8 cellular contexts compared by ENCODE assay signal in genomic region chr6:13711726-13712484, GRCh38. TPM values are rescaled to one million over a fixed set of nuclear protein-coding genes. Genes with fewer than 3 reads are reported as not detected.
DNase-seq lines count a peak whose midpoint lies in the region; ATAC-seq and TF ChIP-seq lines count a peak whose summit lies in the region.

TSS of gene RANBP9 (minus strand) at chr6:13711835. CDS start at chr6:13711505, 330 bp downstream.

- H3K4me2 ChIP-seq in PC-9, result peak within 1 kb of the TSS; percentile 98

- TF ChIP-seq CTCF in PC-9 (conservative IDR thresholded peaks at IDR 0.05), result no peak

- ATAC-seq in GM21576 (IDR thresholded peaks at IDR 0.05; ENCODE audit: unreplicated experiment) (peak; percentile 72), esophagus mucosa (peak; percentile 93)
- ATAC-seq in activated T-cell treated with anti-CD3 and anti-CD28 coated beads, Interleukin-2, amount 50 U/mL, for 4 hours, result peak; percentile 79 to 82

- H3K4me1 Mint-ChIP-seq in activated T-cell treated with anti-CD3 and anti-CD28 coated beads, Interleukin-2, amount 50 U/mL, for 4 hours (ENCODE audit: low read depth), result peaks cover 56% of the 10 kb centered on the region

- peaks cover 36% of the 10 kb centered on the region for H4K20me1 ChIP-seq in PC-9 (ENCODE audit: insufficient read depth)

- H3K27me3 Mint-ChIP-seq in activated T-cell treated with anti-CD3 and anti-CD28 coated beads, Interleukin-2, amount 50 U/mL, for 4 hours (ENCODE audit: low read depth), result no peaks in the 10 kb centered on the region

- H3K27ac ChIP-seq in PC-9 (peak within 1 kb of the TSS; percentile 83), muscle layer of duodenum (ENCODE audit: low read length) (peak within 1 kb of the TSS; percentile 98)

- peaks cover 44% of the 10 kb centered on the region for H3K79me2 ChIP-seq in PC-9 (ENCODE audit: low read depth)

- H3K4me1 ChIP-seq in PC-9 (replicated peaks; ENCODE audit: insufficient read depth) (peaks cover 56% of the 10 kb centered on the region), muscle layer of duodenum (ENCODE audit: control insufficient read depth in 1 of 2, insufficient read depth in 2 of 2, low read length in 2 of 2) (peaks cover 6 to 18% of the 10 kb centered on the region in 2 donors)

- no peaks in the 10 kb centered on the region for H3K36me3 Mint-ChIP-seq in activated T-cell treated with anti-CD3 and anti-CD28 coated beads, Interleukin-2, amount 50 U/mL, for 4 hours (ENCODE audit: insufficient read depth)

- H3K36me3 ChIP-seq in PC-9 (ENCODE audit: low read depth) (peaks cover 5% of the 10 kb centered on the region; the same call in 1 of the 2 replicates), muscle layer of duodenum (ENCODE audit: control insufficient read depth in 1 of 2, insufficient read depth in 2 of 2, low read length in 2 of 2) (peaks cover 0 to 6% of the 10 kb centered on the region in 2 donors)

- H3K27me3 ChIP-seq in PC-9 (ENCODE audit: insufficient read depth, low read depth) (no peaks in the 10 kb centered on the region), muscle layer of duodenum (ENCODE audit: low read depth, low read length) (no peaks in the 10 kb centered on the region)

- no peaks in the 10 kb centered on the region for H3K9me2 ChIP-seq in PC-9 (ENCODE audit: insufficient read depth)

- DNase-seq in DMS153 treated with DMSO at 0.1 percent for 48 hours (lab: John Stamatoyannopoulos, UW; ENCODE audit: unreplicated experiment), result peak; percentile 31
- DNase-seq in PC-9, result peak; percentile 61 to 93
- peak; percentile 84 for DNase-seq in activated T-cell treated with anti-CD3 and anti-CD28 coated beads, Interleukin-2, amount 50 U/mL, for 4 hours
- DNase-seq in stimulated activated CD8-positive, alpha-beta memory T cell treated with anti-CD3 and anti-CD28 coated beads, Interleukin-7, amount 100 ng/mL, for 4 hours (ENCODE audit: low read depth in 2 of 2), result peak; percentile 77 to 89

- no TSS peak for BruUV-seq in PC-9 (replicated peaks; lab: Mats Ljungman, UMichigan)

- CTCF ChIA-PET in PC-9 (lab: Charles Lee), result interaction anchor here (0.6 to 1.2 kb wide), 2 partner anchors 83 to 92 kb away, joined by 3 to 22 read pairs; no protein-coding TSS in a partner anchor

- peak within 1 kb of the TSS; percentile 87 for H3K4me3 ChIP-seq in PC-9
- peak within 1 kb of the TSS; percentile 93 to 96 for H3K4me3 ChIP-seq in muscle layer of duodenum (ENCODE audit: low read depth in 1 of 2, low read length in 2 of 2)

- TF ChIP-seq RAD21 in Ishikawa (IDR thresholded peaks at IDR 0.05; ENCODE audit: low read depth), result no peak; the same call in 1 of the 2 replicates

- intact Hi-C loops in PC-9 (cut with micrococcal nuclease; ENCODE audit: unreplicated experiment), result loop anchor here (1.0 to 10.0 kb wide), 6 partner anchors 12 to 163 kb away; partner anchors contain the start of gene MCUR1

- H3K9me3 Mint-ChIP-seq in activated T-cell treated with anti-CD3 and anti-CD28 coated beads, Interleukin-2, amount 50 U/mL, for 4 hours, result peaks cover 3% of the 10 kb centered on the region

- H3K9me3 ChIP-seq in PC-9 (ENCODE audit: insufficient read depth, low read depth) (no peaks in the 10 kb centered on the region), muscle layer of duodenum (ENCODE audit: control insufficient read depth in 1 of 2, low read length in 2 of 2) (no peaks in the 10 kb centered on the region)

- peak within 1 kb of the TSS; percentile 99 for H3K4me3 Mint-ChIP-seq in activated T-cell treated with anti-CD3 and anti-CD28 coated beads, Interleukin-2, amount 50 U/mL, for 4 hours

- POLR2A ChIA-PET in PC-9 (lab: Charles Lee; ENCODE audit: unreplicated experiment), result interaction anchor here (0.7 to 0.9 kb wide), 5 partner anchors 13 to 305 kb away, joined by 3 to 25 read pairs (median 6); partner anchors contain the start of gene NOL7

- H2AFZ ChIP-seq in PC-9, result peak within 1 kb of the TSS; percentile 87

- no peak for TF ChIP-seq EP300 in Ishikawa (IDR thresholded peaks at IDR 0.05; ENCODE audit: borderline replicate concordance)

- peaks cover 45% of the 10 kb centered on the region for H3F3A ChIP-seq in PC-9 (ENCODE audit: insufficient read depth, low read depth)

TF ChIP-seq in Ishikawa, 13 proteins besides CTCF, POLR2A, EP300 and RAD21:
- TF ChIP-seq TEAD4 (IDR thresholded peaks at IDR 0.05), result no peak
- no peak; the same call in 1 of the 2 replicates for TF ChIP-seq EGR1 (IDR thresholded peaks at IDR 0.05)
- TF ChIP-seq FOXM1 (IDR thresholded peaks at IDR 0.05; ENCODE audit: borderline replicate concordance, low read depth), result no peak
- TF ChIP-seq YY1 (IDR thresholded peaks at IDR 0.05; ENCODE audit: low read depth), result peak; percentile 60
- TF ChIP-seq, protein P1, sequence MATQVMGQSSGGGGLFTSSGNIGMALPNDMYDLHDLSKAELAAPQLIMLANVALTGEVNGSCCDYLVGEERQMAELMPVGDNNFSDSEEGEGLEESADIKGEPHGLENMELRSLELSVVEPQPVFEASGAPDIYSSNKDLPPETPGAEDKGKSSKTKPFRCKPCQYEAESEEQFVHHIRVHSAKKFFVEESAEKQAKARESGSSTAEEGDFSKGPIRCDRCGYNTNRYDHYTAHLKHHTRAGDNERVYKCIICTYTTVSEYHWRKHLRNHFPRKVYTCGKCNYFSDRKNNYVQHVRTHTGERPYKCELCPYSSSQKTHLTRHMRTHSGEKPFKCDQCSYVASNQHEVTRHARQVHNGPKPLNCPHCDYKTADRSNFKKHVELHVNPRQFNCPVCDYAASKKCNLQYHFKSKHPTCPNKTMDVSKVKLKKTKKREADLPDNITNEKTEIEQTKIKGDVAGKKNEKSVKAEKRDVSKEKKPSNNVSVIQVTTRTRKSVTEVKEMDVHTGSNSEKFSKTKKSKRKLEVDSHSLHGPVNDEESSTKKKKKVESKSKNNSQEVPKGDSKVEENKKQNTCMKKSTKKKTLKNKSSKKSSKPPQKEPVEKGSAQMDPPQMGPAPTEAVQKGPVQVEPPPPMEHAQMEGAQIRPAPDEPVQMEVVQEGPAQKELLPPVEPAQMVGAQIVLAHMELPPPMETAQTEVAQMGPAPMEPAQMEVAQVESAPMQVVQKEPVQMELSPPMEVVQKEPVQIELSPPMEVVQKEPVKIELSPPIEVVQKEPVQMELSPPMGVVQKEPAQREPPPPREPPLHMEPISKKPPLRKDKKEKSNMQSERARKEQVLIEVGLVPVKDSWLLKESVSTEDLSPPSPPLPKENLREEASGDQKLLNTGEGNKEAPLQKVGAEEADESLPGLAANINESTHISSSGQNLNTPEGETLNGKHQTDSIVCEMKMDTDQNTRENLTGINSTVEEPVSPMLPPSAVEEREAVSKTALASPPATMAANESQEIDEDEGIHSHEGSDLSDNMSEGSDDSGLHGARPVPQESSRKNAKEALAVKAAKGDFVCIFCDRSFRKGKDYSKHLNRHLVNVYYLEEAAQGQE (IDR thresholded peaks at IDR 0.05; ENCODE audit: low read depth), result no peak
- peak; percentile 43; the same call in 1 of the 2 replicates for TF ChIP-seq TCF12 (IDR thresholded peaks at IDR 0.05; ENCODE audit: low read depth)
- TF ChIP-seq, protein P2, sequence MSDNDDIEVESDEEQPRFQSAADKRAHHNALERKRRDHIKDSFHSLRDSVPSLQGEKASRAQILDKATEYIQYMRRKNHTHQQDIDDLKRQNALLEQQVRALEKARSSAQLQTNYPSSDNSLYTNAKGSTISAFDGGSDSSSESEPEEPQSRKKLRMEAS (IDR thresholded peaks at IDR 0.05), result peak; percentile 54; the same call in 1 of the 2 replicates
- no peak for TF ChIP-seq TAF1 (IDR thresholded peaks at IDR 0.05; ENCODE audit: low read depth)
- no peak for TF ChIP-seq CREB1 (IDR thresholded peaks at IDR 0.05; ENCODE audit: low read depth)
- TF ChIP-seq ZBTB7A (IDR thresholded peaks at IDR 0.05; ENCODE audit: low read depth), result no peak
- TF ChIP-seq, protein P3, sequence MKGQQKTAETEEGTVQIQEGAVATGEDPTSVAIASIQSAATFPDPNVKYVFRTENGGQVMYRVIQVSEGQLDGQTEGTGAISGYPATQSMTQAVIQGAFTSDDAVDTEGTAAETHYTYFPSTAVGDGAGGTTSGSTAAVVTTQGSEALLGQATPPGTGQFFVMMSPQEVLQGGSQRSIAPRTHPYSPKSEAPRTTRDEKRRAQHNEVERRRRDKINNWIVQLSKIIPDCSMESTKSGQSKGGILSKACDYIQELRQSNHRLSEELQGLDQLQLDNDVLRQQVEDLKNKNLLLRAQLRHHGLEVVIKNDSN (IDR thresholded peaks at IDR 0.05), result peak; percentile 27; the same call in 1 of the 2 replicates
- TF ChIP-seq NFIC (IDR thresholded peaks at IDR 0.05), result no peak
- no peak for TF ChIP-seq CEBPB (IDR thresholded peaks at IDR 0.05)
TF ChIP-seq in Ishikawa: peak in this region for 4.

RNA-seq across cellular contexts. Expression of gene RANBP9, which starts in this region (rescaled TPM):
- 44.0 and 73.8 TPM in 2 replicates for total RNA-seq in PC-9 (2021)
- 10 to 100 TPM; 49.2 to 61.3 (median 51.9) TPM for total RNA-seq in activated T-cell treated with anti-CD3 and anti-CD28 coated beads, Interleukin-2, amount 50 U/mL, for 4 hours
- 58.9 TPM for total RNA-seq in esophagus mucosa

Comparison
In these comparisons a context has a peak if more than half of its experiments do, and no peak if none do; other contexts are left out.
1. Peak in every context shown above with its lines: DNase-seq, ATAC-seq, H3K4me3 ChIP-seq and H3K27ac ChIP-seq.
2. DNase-seq: peak in every context shown above with its lines; median percentile 84 in activated T-cell treated with anti-CD3 and anti-CD28 coated beads, Interleukin-2, amount 50 U/mL, for 4 hours; 83 in stimulated activated CD8-positive, alpha-beta memory T cell treated with anti-CD3 and anti-CD28 coated beads, Interleukin-7, amount 100 ng/mL, for 4 hours; 77 in PC-9; 31 in DMS153 treated with DMSO at 0.1 percent for 48 hours.